10 cellular contexts compared by ENCODE assay signal in the genomic region with DNA sequence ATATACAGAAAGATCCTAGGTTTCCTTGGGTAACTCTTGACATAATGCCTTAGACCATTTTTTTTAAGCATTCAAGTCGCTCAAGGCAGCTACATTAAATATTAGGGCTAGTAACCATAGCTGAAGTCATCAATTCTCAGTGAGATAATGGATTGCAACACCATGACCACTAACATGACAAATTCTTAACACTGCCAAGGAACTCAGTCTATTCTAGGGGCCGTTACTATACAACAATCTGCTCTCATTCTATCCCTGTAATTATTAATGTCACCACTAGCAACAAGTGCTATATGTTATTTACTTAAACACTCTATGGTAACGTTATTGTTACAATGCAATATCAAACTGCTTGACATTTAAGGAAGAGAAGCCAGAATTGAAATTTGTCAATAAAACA. TPM values are rescaled to one million over a fixed set of nuclear protein-coding genes. Genes with fewer than 3 reads are reported as not detected.
DNase-seq lines count a peak whose midpoint lies in the region; ATAC-seq, FAIRE-seq and TF ChIP-seq lines count a peak whose summit lies in the region.
"Had no signal": no experiment of that assay in that cellular context is flagged by ENCODE, and none has a peak within 500 bp of the region (broad histone marks: within the 10 kb centered on the region; RNA-seq: fewer than 3 reads in every experiment).

No MANE protein-coding gene starts in this region.

- H3K4me1 ChIP-seq in A549 = peaks cover 29% of the 10 kb centered on the region
- H3K4me1 ChIP-seq in BE2C = no peaks in the 10 kb centered on the region

- H3K9me3 ChIP-seq in A549 (no peaks in the 10 kb centered on the region), BE2C (no peaks in the 10 kb centered on the region)

- CTCF ChIA-PET in A549 (lab: Yijun Ruan, JAX) = no interaction called here

- H3K4me3 ChIP-seq in A549 = no peak overlapping the region
- no peak overlapping the region for H3K4me3 ChIP-seq in epithelial cell of proximal tubule (ENCODE audit: low read depth, low read length)
- H3K4me3 ChIP-seq in BE2C (ENCODE audit: low read depth, low read length) = no peak overlapping the region

- H3K27ac ChIP-seq in A549 = no peak overlapping the region
- H3K27ac ChIP-seq: C4-2B had no signal

- H3K4me2 ChIP-seq in A549 = peak overlapping the region; percentile 41

- H3K36me3 ChIP-seq in BE2C = no peaks in the 10 kb centered on the region

- FAIRE-seq in A549 (lab: Jason Lieb, UNC) (no peak), HTR-8/SVneo (lab: Jason Lieb, UNC) (no peak)

- peak; percentile 46 to 72; a peak in 5 of 6 replicates for ATAC-seq in A549
- ATAC-seq: activated CD8-positive, alpha-beta memory T cell treated with anti-CD3 and anti-CD28 coated beads, Interleukin-2, amount 10 ng/mL, durations not matched to agents 7 days and 5 days had no signal

- peak; percentile 44 to 66 for DNase-seq in A549 (ENCODE audit: low read depth in 1 of 2, low spot score in 1 of 2)
- peak; percentile 51 for DNase-seq in GM04504 (ENCODE audit: low read depth)
- DNase-seq in NCI-H748 treated with DMSO at 0.1 percent for 48 hours (lab: John Stamatoyannopoulos, UW) = peak; percentile 14
- DNase-seq in epithelial cell of proximal tubule (ENCODE audit: low read depth) = peak; percentile 56
- DNase-seq in effector CD8-positive, alpha-beta T cell (lab: John Stamatoyannopoulos, UW) = no peak
- DNase-seq in BE2C = no peak
- no peak for DNase-seq in HTR-8/SVneo (ENCODE audit: insufficient read length, low spot score)
- DNase-seq in stimulated activated CD4-positive, alpha-beta T cell treated with anti-CD3 and anti-CD28 coated beads, Interleukin-4, amount 100 ng/mL, for 1 hour = no peak
- DNase-seq: activated CD8-positive, alpha-beta memory T cell treated with anti-CD3 and anti-CD28 coated beads, Interleukin-2, amount 10 ng/mL, durations not matched to agents 7 days and 5 days had no signal

- POLR2A ChIA-PET in A549 (lab: Yijun Ruan, JAX) = no interaction called here

- TF ChIP-seq POLR2A in A549 (IDR thresholded peaks at IDR 0.05; ENCODE audit: low read length) = no peak

- TF ChIP-seq RAD21 in A549 (conservative IDR thresholded peaks at IDR 0.05 in 1 of 2, IDR thresholded peaks at IDR 0.05 in 1 of 2) = no peak

- no peaks in the 10 kb centered on the region for H3K27me3 ChIP-seq in BE2C

- TF ChIP-seq CTCF in A549 (IDR thresholded peaks at IDR 0.05) = no peak
- TF ChIP-seq CTCF in epithelial cell of proximal tubule (conservative IDR thresholded peaks at IDR 0.05; ENCODE audit: low read depth, low read length) = no peak
- TF ChIP-seq CTCF in BE2C (IDR thresholded peaks at IDR 0.05; ENCODE audit: low read depth, low read length) = no peak

- TF ChIP-seq EP300 in A549 (IDR thresholded peaks at IDR 0.05) = no peak

- 9% methylated on average over 3 of the region's 3 CpGs for WGBS in A549 (ENCODE audit: missing lambda C conversion rate)

TF ChIP-seq in A549, 52 proteins besides CTCF, POLR2A, EP300 and RAD21:
- TF ChIP-seq, protein P1, sequence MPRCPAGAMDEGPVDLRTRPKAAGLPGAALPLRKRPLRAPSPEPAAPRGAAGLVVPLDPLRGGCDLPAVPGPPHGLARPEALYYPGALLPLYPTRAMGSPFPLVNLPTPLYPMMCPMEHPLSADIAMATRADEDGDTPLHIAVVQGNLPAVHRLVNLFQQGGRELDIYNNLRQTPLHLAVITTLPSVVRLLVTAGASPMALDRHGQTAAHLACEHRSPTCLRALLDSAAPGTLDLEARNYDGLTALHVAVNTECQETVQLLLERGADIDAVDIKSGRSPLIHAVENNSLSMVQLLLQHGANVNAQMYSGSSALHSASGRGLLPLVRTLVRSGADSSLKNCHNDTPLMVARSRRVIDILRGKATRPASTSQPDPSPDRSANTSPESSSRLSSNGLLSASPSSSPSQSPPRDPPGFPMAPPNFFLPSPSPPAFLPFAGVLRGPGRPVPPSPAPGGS (IDR thresholded peaks at IDR 0.05) = no peak
- TF ChIP-seq FOXS1 (CRISPR knock-in tag; IDR thresholded peaks at IDR 0.05) (no peak), CEBPB (IDR thresholded peaks at IDR 0.05) (peak; percentile 37 to 47; a peak in 3 of 4 replicates), ZFP36 (IDR thresholded peaks at IDR 0.05; ENCODE audit: borderline replicate concordance, partially characterized antibody) (no peak), PHF8 (IDR thresholded peaks at IDR 0.05; ENCODE audit: borderline replicate concordance, low read depth) (no peak), FOSL2 (IDR thresholded peaks at IDR 0.05) (no peak), FOSL2 (CRISPR knock-in tag; IDR thresholded peaks at IDR 0.05) (0 out of 2 replicates have a peak, but pooled peaks have one; percentile 17)

RNA-seq across cellular contexts. Expression of a gene that starts 3.2 kb away (rescaled TPM):
- polyA plus RNA-seq in A549 (2011; rRNA removed) (4.4 and 5.8 TPM in 2 replicates), A549 (2017; fragmentation: RNase III; extraction: RNeasy Plus Mini Kit Qiagen cat#74134 plus additional on column Dnase treatment) (4.8 to 5.7 TPM (median 5.2 TPM) in 3 replicates)
- polyA plus RNA-seq in A549 (2012; cell fraction: cytosol; rRNA removed) = 1.5 and 2.1 TPM in 2 replicates
- polyA plus RNA-seq in A549 (2012; cell fraction: nucleus; rRNA removed) = 2.4 and 3.5 TPM in 2 replicates
- 2.0 and 2.6 TPM in 2 replicates for polyA minus RNA-seq in A549 (2011; rRNA and poly(A)+ RNA removed)
- 13.0 and 14.4 TPM in 2 replicates for total RNA-seq in epithelial cell of proximal tubule
- polyA plus RNA-seq in BE2C (2012; ENCODE audit: insufficient read depth, insufficient read length, low read depth) = 6.0 TPM

Comparison
In these comparisons a context has a peak if more than half of its experiments do, and no peak if none do; other contexts are left out.
1. DNase-seq: peak in A549 (2 of 2), GM04504 (single experiment), NCI-H748 treated with DMSO at 0.1 percent for 48 hours (single experiment) and epithelial cell of proximal tubule (single experiment); none in effector CD8-positive, alpha-beta T cell (single experiment), BE2C (single experiment), HTR-8/SVneo (single experiment) and stimulated activated CD4-positive, alpha-beta T cell treated with anti-CD3 and anti-CD28 coated beads, Interleukin-4, amount 100 ng/mL, for 1 hour (single experiment).